Comparison of ENCODE assay signal across 16 cellular contexts in genomic region chr2:239260546-239261327, GRCh38.
DNase-seq lines count a peak whose midpoint lies in the region; ATAC-seq and TF ChIP-seq lines count a peak whose summit lies in the region.
"Had no signal": no experiment of that assay in that cellular context is flagged by ENCODE, and none has a peak within 500 bp of the region (broad histone marks: within the 10 kb centered on the region; RNA-seq: fewer than 3 reads in every experiment).

No MANE protein-coding gene starts in this region.

- no peaks in the 10 kb centered on the region for H3K27me3 ChIP-seq in suprapubic skin
- H3K27me3 ChIP-seq: right lobe of liver had no signal

- H3K4me3 Mint-ChIP-seq in activated naive CD4-positive, alpha-beta T cell treated with anti-CD3 and anti-CD28 coated beads, Interleukin-2, amount 10 ng/mL, durations not matched to agents 7 days and 5 days = peak overlapping the region; percentile 68
- no peak overlapping the region for H3K4me3 Mint-ChIP-seq in WTC11
- H3K4me3 Mint-ChIP-seq: GM23338, nephron had no signal

- no peak for TF ChIP-seq POLR2A in suprapubic skin (IDR thresholded peaks at IDR 0.05)

- no peak overlapping the region for H3K27ac ChIP-seq in suprapubic skin
- H3K27ac ChIP-seq: right lobe of liver had no signal

- in situ Hi-C loops in GM13977 (cut with MboI; ENCODE audit: low pct_unique_long_range_greater_than_20kb, low sequenced_read_pairs, unreplicated experiment) = no loop called here

- H3K9me3 Mint-ChIP-seq in activated naive CD4-positive, alpha-beta T cell treated with anti-CD3 and anti-CD28 coated beads, Interleukin-2, amount 10 ng/mL, durations not matched to agents 7 days and 5 days = peaks cover 13% of the 10 kb centered on the region
- H3K9me3 Mint-ChIP-seq in WTC11 = peaks cover 21% of the 10 kb centered on the region

- TF ChIP-seq EP300 in suprapubic skin (IDR thresholded peaks at IDR 0.05) = no peak

- peaks cover 40% of the 10 kb centered on the region for H3K4me1 ChIP-seq in suprapubic skin

- CTCF ChIA-PET in activated naive CD4-positive, alpha-beta T cell treated with anti-CD3 and anti-CD28 coated beads, Interleukin-2, amount 10 ng/mL, durations not matched to agents 7 days and 5 days (lab: Charles Lee) = no interaction called here
- CTCF ChIA-PET in WTC11 (lab: Charles Lee) = no interaction called here

- intact Hi-C loops in left colon (cut with DNase I, micrococcal nuclease) = no loop called here

- peaks cover 52% of the 10 kb centered on the region for H3K36me3 Mint-ChIP-seq in activated naive CD4-positive, alpha-beta T cell treated with anti-CD3 and anti-CD28 coated beads, Interleukin-2, amount 10 ng/mL, durations not matched to agents 7 days and 5 days
- peaks cover 19% of the 10 kb centered on the region for H3K36me3 Mint-ChIP-seq in WTC11

- no peaks in the 10 kb centered on the region for H3K27me3 Mint-ChIP-seq in activated naive CD4-positive, alpha-beta T cell treated with anti-CD3 and anti-CD28 coated beads, Interleukin-2, amount 10 ng/mL, durations not matched to agents 7 days and 5 days
- no peaks in the 10 kb centered on the region for H3K27me3 Mint-ChIP-seq in WTC11 (ENCODE audit: low read depth)

- H3K27ac Mint-ChIP-seq in activated naive CD4-positive, alpha-beta T cell treated with anti-CD3 and anti-CD28 coated beads, Interleukin-2, amount 10 ng/mL, durations not matched to agents 7 days and 5 days = peak overlapping the region; percentile 94
- H3K27ac Mint-ChIP-seq in WTC11 = no peak overlapping the region
- H3K27ac Mint-ChIP-seq: GM23338 had no signal

- 97% methylated on average over 15 of the region's 21 CpGs for WGBS in suprapubic skin

- no peak overlapping the region for H3K4me3 ChIP-seq in suprapubic skin
- H3K4me3 ChIP-seq: GM23338, left ventricle myocardium inferior, right lobe of liver had no signal

- no peaks in the 10 kb centered on the region for H3K9me3 ChIP-seq in suprapubic skin
- H3K9me3 ChIP-seq: right lobe of liver had no signal

- H3K36me3 ChIP-seq in suprapubic skin = no peaks in the 10 kb centered on the region
- H3K36me3 ChIP-seq: left ventricle myocardium inferior, right lobe of liver had no signal

- TF ChIP-seq CTCF in WTC11 (IDR thresholded peaks at IDR 0.05) = no peak
- no peak for TF ChIP-seq CTCF in suprapubic skin (IDR thresholded peaks at IDR 0.05)
- TF ChIP-seq CTCF in GM13977 (IDR thresholded peaks at IDR 0.05; ENCODE audit: extremely low read depth, insufficient read depth, missing control alignments) = no peak

- POLR2A ChIA-PET in WTC11 (lab: Charles Lee) = no interaction called here

- ATAC-seq in WTC11 (no peak), left colon (no peak)
- ATAC-seq: GM23338 had no signal

- peaks cover 94% of the 10 kb centered on the region for H3K4me1 Mint-ChIP-seq in activated naive CD4-positive, alpha-beta T cell treated with anti-CD3 and anti-CD28 coated beads, Interleukin-2, amount 10 ng/mL, durations not matched to agents 7 days and 5 days
- peaks cover 31% of the 10 kb centered on the region for H3K4me1 Mint-ChIP-seq in WTC11

- DNase-seq in activated naive CD4-positive, alpha-beta T cell treated with anti-CD3 and anti-CD28 coated beads, Interleukin-2, amount 10 ng/mL, durations not matched to agents 7 days and 5 days = no peak
- DNase-seq in activated naive CD4-positive, alpha-beta T cell treated with anti-CD3 and anti-CD28 coated beads, Interleukin-2, amount 50 U/mL, for 16 hours = no peak
- DNase-seq in WTC11 (ENCODE audit: low spot score) (no peak), left colon (peak; percentile 2 to 20), suprapubic skin (ENCODE audit: low spot score in 2 of 2) (peak; percentile 46 to 68), GM13977 (ENCODE audit: low spot score) (no peak), CD1c-positive myeloid dendritic cell (ENCODE audit: extremely low spot score) (no peak), pons (ENCODE audit: low spot score) (no peak)
- DNase-seq: DMS153; hypothalamus; left ventricle myocardium inferior; NCI-H1105; stimulated activated CD4-positive, alpha-beta T cell treated with anti-CD3 and anti-CD28 coated beads, Interleukin-4, amount 100 ng/mL, for 4 hours had no signal

TF ChIP-seq in WTC11, 78 proteins besides CTCF, POLR2A, EP300 and RAD21:
- TF ChIP-seq MAX (CRISPR knock-in tag; IDR thresholded peaks at IDR 0.05) (no peak), ZNF121 (CRISPR knock-in tag; IDR thresholded peaks at IDR 0.05) (peak; percentile 46; the same call in 1 of the 2 replicates)

Comparison
In these comparisons a context has a peak if more than half of its experiments do, and no peak if none do; other contexts are left out.
1. DNase-seq: peak in left colon (2 of 2) and suprapubic skin (2 of 2); none in activated naive CD4-positive, alpha-beta T cell treated with anti-CD3 and anti-CD28 coated beads, Interleukin-2, amount 10 ng/mL, durations not matched to agents 7 days and 5 days (single experiment), activated naive CD4-positive, alpha-beta T cell treated with anti-CD3 and anti-CD28 coated beads, Interleukin-2, amount 50 U/mL, for 16 hours (single experiment), WTC11 (single experiment), GM13977 (single experiment), CD1c-positive myeloid dendritic cell (single experiment) and pons (single experiment).